ENCODE assay signal across 9 cellular contexts in genomic region chr13:38582133-38582532, GRCh38.
A peak's percentile ranks its signal among the peaks of the same experiment; 100 is the strongest.
DNase-seq lines count a peak whose midpoint lies in the region; ATAC-seq, FAIRE-seq and TF ChIP-seq lines count a peak whose summit lies in the region.
"Had no signal": no experiment of that assay in that cellular context is flagged by ENCODE, and none has a peak within 500 bp of the region (broad histone marks: within the 10 kb centered on the region; RNA-seq: fewer than 3 reads in every experiment).

No MANE protein-coding gene starts in this region.

- peak; percentile 18; the same call in 1 of the 2 replicates for TF ChIP-seq CTCF in AG09319 (IDR thresholded peaks at IDR 0.05; ENCODE audit: low read depth, low read length)
- peak; percentile 51 for TF ChIP-seq CTCF in OCI-LY1 (IDR thresholded peaks at IDR 0.05; ENCODE audit: low read length)
- TF ChIP-seq CTCF in nephron (IDR thresholded peaks at IDR 0.05; ENCODE audit: unreplicated experiment in 3 of 3) = peak; percentile 51 to 63 (median 51)
- TF ChIP-seq CTCF in omental fat pad (IDR thresholded peaks at IDR 0.05) = no peak

- no peaks in the 10 kb centered on the region for H3F3A ChIP-seq in OCI-LY1 (ENCODE audit: insufficient read depth, low read length)

- no peaks in the 10 kb centered on the region for H4K20me1 ChIP-seq in OCI-LY1 (ENCODE audit: insufficient read depth, low read length)

- no peaks in the 10 kb centered on the region for H3K9me3 Mint-ChIP-seq in nephron
- H3K9me3 Mint-ChIP-seq: stimulated activated naive CD8-positive, alpha-beta T cell treated with anti-CD3 and anti-CD28 coated beads, Interleukin-15, Interleukin-2, amounts not matched to agents 100 ng/mL and 50 ng/mL, for 24 hours had no signal

- H3K27ac ChIP-seq in OCI-LY1 (ENCODE audit: low read depth, low read length, poor library complexity, severe bottlenecking) = no peak overlapping the region

- H3K27me3 Mint-ChIP-seq in nephron (ENCODE audit: low read depth) = no peaks in the 10 kb centered on the region
- H3K27me3 Mint-ChIP-seq: stimulated activated naive CD8-positive, alpha-beta T cell treated with anti-CD3 and anti-CD28 coated beads, Interleukin-15, Interleukin-2, amounts not matched to agents 100 ng/mL and 50 ng/mL, for 24 hours had no signal

- no peak overlapping the region for H3K27ac Mint-ChIP-seq in nephron
- H3K27ac Mint-ChIP-seq: stimulated activated naive CD8-positive, alpha-beta T cell treated with anti-CD3 and anti-CD28 coated beads, Interleukin-15, Interleukin-2, amounts not matched to agents 100 ng/mL and 50 ng/mL, for 24 hours had no signal

- DNase-seq in AG09319 (ENCODE audit: extremely low read depth, low read depth) (no peak), omental fat pad (ENCODE audit: low spot score) (no peak)
- no peak for DNase-seq in activated CD4-positive, alpha-beta T cell treated with anti-CD3 and anti-CD28 coated beads for 1 hour

- FAIRE-seq in endometrium (lab: Jason Lieb, UNC) = peak; percentile 41

- no peaks in the 10 kb centered on the region for H3K9me2 ChIP-seq in OCI-LY1 (ENCODE audit: low read depth, low read length)

- no peaks in the 10 kb centered on the region for H3K79me2 ChIP-seq in OCI-LY1 (ENCODE audit: insufficient read depth, low read length)

- no peaks in the 10 kb centered on the region for H3K4me1 Mint-ChIP-seq in nephron

- H3K9me3 ChIP-seq in OCI-LY1 (ENCODE audit: low read length) = no peaks in the 10 kb centered on the region

- no peaks in the 10 kb centered on the region for H3K27me3 ChIP-seq in OCI-LY1 (ENCODE audit: insufficient read depth, low read length)

- no peak overlapping the region for H3K4me2 ChIP-seq in OCI-LY1 (ENCODE audit: low read length)

- no peaks in the 10 kb centered on the region for H3K4me1 ChIP-seq in OCI-LY1 (ENCODE audit: insufficient read depth, low read length, severe bottlenecking)

- no peak overlapping the region for H3K9ac ChIP-seq in OCI-LY1 (ENCODE audit: low read length)

- H3K4me3 ChIP-seq in OCI-LY1 (ENCODE audit: low read depth, low read length, poor library complexity, severe bottlenecking) = no peak overlapping the region

- no peak overlapping the region for H3K4me3 Mint-ChIP-seq in nephron
- H3K4me3 Mint-ChIP-seq: stimulated activated naive CD8-positive, alpha-beta T cell treated with anti-CD3 and anti-CD28 coated beads, Interleukin-15, Interleukin-2, amounts not matched to agents 100 ng/mL and 50 ng/mL, for 24 hours had no signal

- no peaks in the 10 kb centered on the region for H3K36me3 ChIP-seq in OCI-LY1 (ENCODE audit: insufficient read depth, low read length)

- H3K36me3 Mint-ChIP-seq in nephron (ENCODE audit: low read depth) = no peaks in the 10 kb centered on the region

- ATAC-seq in GM18502 (IDR thresholded peaks at IDR 0.05; ENCODE audit: poor library complexity, unreplicated experiment) (peak; percentile 76), HG03442 (IDR thresholded peaks at IDR 0.05; ENCODE audit: unreplicated experiment) (peak; percentile 78), omental fat pad (ENCODE audit: low FRiP score) (no peak)

- H2AFZ ChIP-seq in OCI-LY1 (ENCODE audit: low read length) = no peak overlapping the region

Comparison
In these comparisons a context has a peak if more than half of its experiments do, and no peak if none do; other contexts are left out.
1. CTCF ChIP-seq: peak in AG09319 (single experiment), OCI-LY1 (single experiment) and nephron (3 of 3); none in omental fat pad (0 of 3).